ENCODE assay signal across 29 cellular contexts in the genomic region with DNA sequence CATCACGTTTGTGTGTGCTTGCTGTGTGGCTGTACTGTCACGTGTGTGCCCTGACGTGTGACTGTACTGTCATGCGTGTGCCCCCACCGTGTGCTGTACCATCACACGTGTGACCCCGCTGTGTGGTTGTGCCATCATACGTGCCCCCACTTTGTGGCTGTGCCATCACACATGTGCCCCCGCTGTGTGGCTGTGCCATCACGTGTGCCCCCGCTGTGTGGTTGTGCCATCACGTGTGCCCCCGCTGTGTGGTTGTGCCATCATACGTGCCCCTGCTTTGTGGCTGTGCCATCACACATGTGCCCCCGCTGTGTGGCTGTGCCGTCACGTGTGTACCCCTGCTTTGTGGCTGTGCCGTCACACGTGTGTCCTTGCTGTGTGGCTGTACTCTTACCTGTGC. TPM values are rescaled to one million over a fixed set of nuclear protein-coding genes. Genes with fewer than 3 reads are reported as not detected.
"Had no signal": no experiment of that assay in that cellular context is flagged by ENCODE, and none has a peak within 500 bp of the region (broad histone marks: within the 10 kb centered on the region; RNA-seq: fewer than 3 reads in every experiment).

No MANE protein-coding gene starts in this region.

- H3K79me2 ChIP-seq: parathyroid adenoma had no signal

- H3K9me3 ChIP-seq: adrenal gland, ascending aorta, colonic mucosa, esophagus squamous epithelium, gastroesophageal sphincter, heart left ventricle, right lobe of liver, tibial artery had no signal

- ATAC-seq: activated CD8-positive, alpha-beta T cell treated with anti-CD3 and anti-CD28 coated beads, Interleukin-2, amount 10 ng/mL, durations not matched to agents 7 days and 5 days; effector memory CD8-positive, alpha-beta T cell; gastroesophageal sphincter; heart left ventricle; left colon; naive thymus-derived CD4-positive, alpha-beta T cell; right lobe of liver; stimulated activated naive CD8-positive, alpha-beta T cell treated with anti-CD3 and anti-CD28 coated beads, Interleukin-15, amount 100 ng/mL, for 72 hours; T-cell had no signal

- H3K4me1 ChIP-seq: adrenal gland, ascending aorta, colonic mucosa, esophagus squamous epithelium, gastroesophageal sphincter, parathyroid adenoma, right lobe of liver, tibial artery had no signal

- H3K4me3 ChIP-seq: adrenal gland, ascending aorta, colonic mucosa, dorsolateral prefrontal cortex, esophagus squamous epithelium, gastroesophageal sphincter, heart left ventricle, right lobe of liver, skin epidermis, tibial artery had no signal

- H3K4me3 Mint-ChIP-seq: activated CD8-positive, alpha-beta T cell treated with anti-CD3 and anti-CD28 coated beads, Interleukin-2, amount 10 ng/mL, durations not matched to agents 7 days and 5 days; activated naive CD8-positive, alpha-beta T cell; effector memory CD8-positive, alpha-beta T cell; naive thymus-derived CD4-positive, alpha-beta T cell; stimulated activated naive CD8-positive, alpha-beta T cell treated with anti-CD3 and anti-CD28 coated beads, Interleukin-15, amount 100 ng/mL, for 72 hours; T-cell; T-helper 2 cell treated with Interferon-gamma antibody and Interleukin-4, amounts not matched to agents 5 μg/mL and 100 μg/mL, for 36 hours had no signal

- DNase-seq: activated CD4-positive, alpha-beta T cell treated with anti-CD3 and anti-CD28 coated beads for 1 hour; activated CD4-positive, alpha-beta T cell treated with anti-CD3 and anti-CD28 coated beads, Interleukin-2, amount 50 U/mL, for 1 hour; activated CD8-positive, alpha-beta T cell treated with anti-CD3 and anti-CD28 coated beads, Interleukin-2, amount 10 ng/mL, durations not matched to agents 7 days and 5 days; activated gamma-delta T cell treated with Interleukin-2 at 50 U/mL for 16 hours; adrenal gland; colonic mucosa; dorsolateral prefrontal cortex; effector memory CD8-positive, alpha-beta T cell; esophagus squamous epithelium; heart left ventricle; left colon; naive thymus-derived CD4-positive, alpha-beta T cell; nucleus accumbens; right lobe of liver; stimulated activated CD4-positive, alpha-beta T cell treated with anti-CD3 and anti-CD28 coated beads, Interleukin-1b, Interleukin-23, amount 100 ng/mL, for 48 hours; stimulated activated naive CD8-positive, alpha-beta T cell treated with anti-CD3 and anti-CD28 coated beads, Interleukin-15, amount 100 ng/mL, for 72 hours; T-cell; tibial artery; WERI-Rb-1 had no signal

- FAIRE-seq: keratinocyte had no signal

- H3K36me3 Mint-ChIP-seq: activated naive CD8-positive, alpha-beta T cell had no signal

- H2AFZ ChIP-seq: parathyroid adenoma had no signal

- H3K36me3 ChIP-seq: colonic mucosa had no signal

- H3K9me3 Mint-ChIP-seq: effector memory CD8-positive, alpha-beta T cell; naive thymus-derived CD4-positive, alpha-beta T cell; stimulated activated naive CD8-positive, alpha-beta T cell treated with anti-CD3 and anti-CD28 coated beads, Interleukin-15, amount 100 ng/mL, for 72 hours; T-cell; T-helper 2 cell treated with Interferon-gamma antibody and Interleukin-4, amounts not matched to agents 5 μg/mL and 100 μg/mL, for 36 hours had no signal

- H3K27me3 Mint-ChIP-seq: activated naive CD8-positive, alpha-beta T cell; effector memory CD8-positive, alpha-beta T cell; naive thymus-derived CD4-positive, alpha-beta T cell; stimulated activated naive CD8-positive, alpha-beta T cell treated with anti-CD3 and anti-CD28 coated beads, Interleukin-15, amount 100 ng/mL, for 72 hours; T-cell had no signal

- H3K9ac ChIP-seq: parathyroid adenoma had no signal

- H3K27ac ChIP-seq: adrenal gland, ascending aorta, colonic mucosa, dorsolateral prefrontal cortex, esophagus squamous epithelium, gastroesophageal sphincter, heart left ventricle, parathyroid adenoma, right lobe of liver, skin epidermis, tibial artery, WERI-Rb-1 had no signal

- H3K27me3 ChIP-seq: adrenal gland, ascending aorta, colonic mucosa, dorsolateral prefrontal cortex, esophagus squamous epithelium, gastroesophageal sphincter, heart left ventricle, right lobe of liver, tibial artery had no signal

- H3K27ac Mint-ChIP-seq: activated CD8-positive, alpha-beta T cell treated with anti-CD3 and anti-CD28 coated beads, Interleukin-2, amount 10 ng/mL, durations not matched to agents 7 days and 5 days; activated naive CD8-positive, alpha-beta T cell; T-cell; T-helper 2 cell treated with Interferon-gamma antibody and Interleukin-4, amounts not matched to agents 5 μg/mL and 100 μg/mL, for 36 hours had no signal

RNA-seq across cellular contexts. Expression of gene ATP4B, which starts 47.7 kb away (rescaled TPM):
- total RNA-seq: activated CD8-positive, alpha-beta T cell treated with anti-CD3 and anti-CD28 coated beads, Interleukin-2, amount 10 ng/mL, durations not matched to agents 7 days and 5 days; adrenal gland; ascending aorta; colonic mucosa; dorsolateral prefrontal cortex; esophagus squamous epithelium; gastroesophageal sphincter; heart left ventricle; left colon; lower leg skin; mesenteric fat pad; naive thymus-derived CD4-positive, alpha-beta T cell; right lobe of liver; T-cell; urinary bladder had no signal
- polyA plus RNA-seq: adrenal gland; heart left ventricle; keratinocyte; naive thymus-derived CD4-positive, alpha-beta T cell; urinary bladder had no signal

RNA-seq across cellular contexts. Expression of gene GRK1, which starts 56.8 kb away (rescaled TPM):
- total RNA-seq: ascending aorta; esophagus squamous epithelium; lower leg skin; mesenteric fat pad; naive thymus-derived CD4-positive, alpha-beta T cell; right lobe of liver; T-cell had no signal
- polyA plus RNA-seq: keratinocyte; naive thymus-derived CD4-positive, alpha-beta T cell had no signal
